Comparison of ENCODE assay signal across 25 cellular contexts in genomic region chr12:109860961-109861360, GRCh38. TPM values are rescaled to one million over a fixed set of nuclear protein-coding genes. Genes with fewer than 3 reads are reported as not detected.
"Had no signal": no experiment of that assay in that cellular context is flagged by ENCODE, and none has a peak within 500 bp of the region (broad histone marks: within the 10 kb centered on the region; RNA-seq: fewer than 3 reads in every experiment).

No MANE protein-coding gene starts in this region.

- H3K36me3 Mint-ChIP-seq: activated naive CD4-positive, alpha-beta T cell treated with anti-CD3 and anti-CD28 coated beads, Interleukin-2, amount 50 U/mL, for 72 hours had no signal

- H3K27me3 Mint-ChIP-seq: activated CD4-positive, alpha-beta T cell treated with anti-CD3 and anti-CD28 coated beads for 36 hours; activated CD8-positive, alpha-beta memory T cell treated with anti-CD3 and anti-CD28 coated beads, Interleukin-2, amount 10 ng/mL, durations not matched to agents 7 days and 5 days; naive thymus-derived CD4-positive, alpha-beta T cell had no signal

- H3K4me3 ChIP-seq: esophagus squamous epithelium, heart right ventricle, psoas muscle, right atrium auricular region, thoracic aorta, upper lobe of right lung had no signal

- H3K27ac Mint-ChIP-seq: activated CD4-positive, alpha-beta T cell treated with anti-CD3 and anti-CD28 coated beads for 36 hours; activated CD8-positive, alpha-beta memory T cell treated with anti-CD3 and anti-CD28 coated beads, Interleukin-2, amount 10 ng/mL, durations not matched to agents 7 days and 5 days; activated CD8-positive, alpha-beta T cell treated with anti-CD3 and anti-CD28 coated beads, Interleukin-2, amount 10 ng/mL, durations not matched to agents 7 days and 5 days; activated naive CD4-positive, alpha-beta T cell treated with anti-CD3 and anti-CD28 coated beads, Interleukin-2, amount 50 U/mL, for 72 hours; activated T-helper 2 cell treated with anti-CD3 and anti-CD28 coated beads, Interferon-gamma antibody, Interleukin-2, Interleukin-4, amounts not matched to agents 10 μg/mL and 5 μg/mL and 100 μg/mL, durations not matched to agents 14 hours and 24 hours and 36 hours; mesothelial cell of epicardium had no signal

- H3K4me1 ChIP-seq: parathyroid adenoma, psoas muscle, right atrium auricular region had no signal

- H3K9me3 ChIP-seq: esophagus squamous epithelium, heart right ventricle, psoas muscle, right atrium auricular region, thoracic aorta, upper lobe of right lung had no signal

- DNase-seq: activated CD4-positive, alpha-beta T cell treated with anti-CD3 and anti-CD28 coated beads for 36 hours; activated CD4-positive, CD25-positive, alpha-beta regulatory T cell; activated CD8-positive, alpha-beta memory T cell treated with anti-CD3 and anti-CD28 coated beads, Interleukin-2, amount 10 ng/mL, durations not matched to agents 7 days and 5 days; activated CD8-positive, alpha-beta T cell treated with anti-CD3 and anti-CD28 coated beads, Interleukin-2, amount 10 ng/mL, durations not matched to agents 7 days and 5 days; activated naive CD4-positive, alpha-beta T cell; activated T-cell treated with anti-CD3 and anti-CD28 coated beads, Interleukin-2, amount 50 U/mL, for 48 hours; anterior cingulate cortex; cerebellar nuclear complex; cortex of kidney; esophagus squamous epithelium; foreskin melanocyte; heart right ventricle; naive thymus-derived CD4-positive, alpha-beta T cell; occipital lobe; psoas muscle; stimulated activated naive CD4-positive, alpha-beta T cell treated with Interleukin-2 at 50 U/mL for 16 hours; upper lobe of right lung had no signal

- H3K27me3 ChIP-seq: esophagus squamous epithelium, heart right ventricle, right atrium auricular region, upper lobe of right lung had no signal

- H3K4me3 Mint-ChIP-seq: activated CD4-positive, alpha-beta T cell treated with anti-CD3 and anti-CD28 coated beads for 36 hours; activated CD8-positive, alpha-beta memory T cell treated with anti-CD3 and anti-CD28 coated beads, Interleukin-2, amount 10 ng/mL, durations not matched to agents 7 days and 5 days; activated CD8-positive, alpha-beta T cell treated with anti-CD3 and anti-CD28 coated beads, Interleukin-2, amount 10 ng/mL, durations not matched to agents 7 days and 5 days; mesothelial cell of epicardium; naive thymus-derived CD4-positive, alpha-beta T cell; neural crest cell had no signal

- H3K27ac ChIP-seq: heart right ventricle, parathyroid adenoma, psoas muscle, right atrium auricular region, thoracic aorta, upper lobe of right lung had no signal

- H3K9ac ChIP-seq: parathyroid adenoma had no signal

- H3K9me3 Mint-ChIP-seq: activated naive CD4-positive, alpha-beta T cell treated with anti-CD3 and anti-CD28 coated beads, Interleukin-2, amount 50 U/mL, for 72 hours; activated T-helper 2 cell treated with anti-CD3 and anti-CD28 coated beads, Interferon-gamma antibody, Interleukin-2, Interleukin-4, amounts not matched to agents 10 μg/mL and 5 μg/mL and 100 μg/mL, durations not matched to agents 14 hours and 24 hours and 36 hours; mesothelial cell of epicardium; naive thymus-derived CD4-positive, alpha-beta T cell; neural crest cell had no signal

- ATAC-seq: activated CD8-positive, alpha-beta memory T cell treated with anti-CD3 and anti-CD28 coated beads, Interleukin-2, amount 10 ng/mL, durations not matched to agents 7 days and 5 days; activated CD8-positive, alpha-beta T cell treated with anti-CD3 and anti-CD28 coated beads, Interleukin-2, amount 10 ng/mL, durations not matched to agents 7 days and 5 days; heart right ventricle; naive thymus-derived CD4-positive, alpha-beta T cell; psoas muscle; upper lobe of right lung had no signal

RNA-seq across cellular contexts. Expression of gene TRPV4, which starts 27.8 kb away (rescaled TPM):
- total RNA-seq: activated CD4-positive, alpha-beta T cell treated with anti-CD3 and anti-CD28 coated beads for 36 hours; activated CD8-positive, alpha-beta memory T cell treated with anti-CD3 and anti-CD28 coated beads, Interleukin-2, amount 10 ng/mL, durations not matched to agents 7 days and 5 days; activated CD8-positive, alpha-beta T cell treated with anti-CD3 and anti-CD28 coated beads, Interleukin-2, amount 10 ng/mL, durations not matched to agents 7 days and 5 days; activated naive CD4-positive, alpha-beta T cell treated with anti-CD3 and anti-CD28 coated beads, Interleukin-2, amount 50 U/mL, for 72 hours; activated T-helper 2 cell treated with anti-CD3 and anti-CD28 coated beads, Interferon-gamma antibody, Interleukin-2, Interleukin-4, amounts not matched to agents 10 μg/mL and 5 μg/mL and 100 μg/mL, durations not matched to agents 14 hours and 24 hours and 36 hours; occipital lobe; T-helper 1 cell treated with Interleukin-12 subunit alpha and Interleukin-12 subunit beta and Interleukin-4 antibody, amounts not matched to agents 30 ng/mL and 1 ng/mL, for 36 hours had no signal
- polyA plus RNA-seq: naive thymus-derived CD4-positive, alpha-beta T cell had no signal
